ENCODE assay signal across 14 cellular contexts in the genomic region with DNA sequence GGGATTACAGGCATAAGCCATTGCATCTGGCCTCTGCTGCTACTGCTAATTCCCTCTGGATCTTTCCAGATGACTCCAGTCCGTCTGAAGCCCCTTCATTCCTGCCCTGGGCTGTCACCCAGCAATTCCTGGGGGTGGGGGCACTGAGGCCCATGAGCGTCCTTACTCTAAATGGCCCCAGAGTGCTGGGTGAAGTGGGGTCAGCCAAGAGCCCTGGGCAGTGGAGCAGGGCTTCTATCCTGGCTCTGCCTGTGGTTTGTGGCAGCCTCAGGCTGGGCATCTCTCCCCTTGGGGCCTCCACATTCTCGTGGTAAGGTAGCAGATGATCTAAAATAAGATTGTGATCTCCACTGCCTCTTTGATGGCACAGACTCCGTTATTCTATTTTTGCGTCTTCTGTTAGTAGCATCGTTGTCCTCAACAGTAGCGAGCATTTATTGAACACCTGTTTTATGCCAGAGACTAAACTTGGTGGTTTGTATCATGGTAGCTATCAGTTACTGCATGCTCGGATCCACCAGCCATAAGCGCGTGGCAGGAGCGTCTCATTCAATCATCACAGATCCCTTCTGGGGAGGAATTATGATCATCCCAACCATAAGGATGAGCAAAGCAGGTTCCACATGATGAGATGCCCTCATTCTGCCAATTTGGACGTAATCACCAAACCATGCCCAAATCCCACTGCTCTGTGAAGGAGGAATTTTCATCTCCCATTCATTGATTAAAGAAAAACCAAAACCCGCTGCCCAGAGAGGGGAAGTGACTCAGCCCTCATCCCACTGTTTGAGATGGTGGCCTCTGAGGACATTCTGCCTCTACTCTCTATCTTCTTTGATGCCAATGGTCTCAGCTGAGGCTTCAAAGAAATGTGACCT. TPM values are rescaled to one million over a fixed set of nuclear protein-coding genes. Genes with fewer than 3 reads are reported as not detected.
DNase-seq lines count a peak whose midpoint lies in the region; ATAC-seq, FAIRE-seq and TF ChIP-seq lines count a peak whose summit lies in the region.
"Had no signal": no experiment of that assay in that cellular context is flagged by ENCODE, and none has a peak within 500 bp of the region (broad histone marks: within the 10 kb centered on the region; RNA-seq: fewer than 3 reads in every experiment).

No MANE protein-coding gene starts in this region.

- no peak overlapping the region for H2BK12ac ChIP-seq in trophoblast cell (ENCODE audit: low read length)

- H3K27ac ChIP-seq in BLaER1 treated with 17β-estradiol and CSF1 and Interleukin-3, amounts not matched to agents 10 nM and 100 nM, result peak overlapping the region; percentile 60 to 90 (median 80); a peak in 21 of 22 replicates
- H3K27ac ChIP-seq in fibroblast of lung (ENCODE audit: insufficient read depth, low read length), result peak overlapping the region; percentile 83
- peak overlapping the region; percentile 88 to 92 (median 90) for H3K27ac ChIP-seq in gastrocnemius medialis
- no peak overlapping the region for H3K27ac ChIP-seq in trophoblast cell (ENCODE audit: low read depth, low read length)
- no peak overlapping the region for H3K27ac ChIP-seq in GM23248
- H3K27ac ChIP-seq in CD4-positive, alpha-beta memory T cell (ENCODE audit: low read depth, low read length), result no peak overlapping the region

- H3K4me3 ChIP-seq in BLaER1 treated with 17β-estradiol and CSF1 and Interleukin-3, amounts not matched to agents 10 nM and 100 nM, result peak overlapping the region in 5 of 10 experiments; percentile 12 to 47 (median 24); a peak in 7 of 20 replicates
- H3K4me3 ChIP-seq in fibroblast of lung (replicated peaks in 1 of 4; ENCODE audit: control extremely low read depth in 1 of 4, insufficient read depth in 1 of 4, low read depth in 3 of 4, low read length in 4 of 4), result no peak overlapping the region
- no peak overlapping the region for H3K4me3 ChIP-seq in gastrocnemius medialis
- H3K4me3 ChIP-seq in trophoblast cell (ENCODE audit: low read depth, low read length), result no peak overlapping the region
- H3K4me3 ChIP-seq in GM23248, result no peak overlapping the region
- H3K4me3 ChIP-seq in CD4-positive, alpha-beta memory T cell (ENCODE audit: low read length in 2 of 2), result no peak overlapping the region
- H3K4me3 ChIP-seq: left ventricle myocardium inferior, skin epidermis had no signal

- no peaks in the 10 kb centered on the region for H3K9me2 ChIP-seq in GM23248 (ENCODE audit: insufficient read depth)

- H3K36me3 ChIP-seq in BLaER1 treated with 17β-estradiol and CSF1 and Interleukin-3, amounts not matched to agents 10 nM and 100 nM, result no peaks in the 10 kb centered on the region
- H3K36me3 ChIP-seq in fibroblast of lung (ENCODE audit: control insufficient read depth, insufficient read depth, low read length) (no peaks in the 10 kb centered on the region), gastrocnemius medialis (no peaks in the 10 kb centered on the region), trophoblast cell (ENCODE audit: control insufficient read depth in 1 of 2, insufficient read depth in 2 of 2, low read length in 2 of 2) (no peaks in the 10 kb centered on the region), GM23248 (ENCODE audit: low read depth) (no peaks in the 10 kb centered on the region)
- no peaks in the 10 kb centered on the region for H3K36me3 ChIP-seq in CD4-positive, alpha-beta memory T cell (ENCODE audit: insufficient read depth, low read length)
- H3K36me3 ChIP-seq: left ventricle myocardium inferior had no signal

- CTCF ChIA-PET in CD4-positive, alpha-beta memory T cell (lab: Charles Lee; ENCODE audit: partially characterized antibody), result interaction anchor here (1.1 to 2.9 kb wide), 3 partner anchors 9 to 67 kb away, joined by 3 to 9 read pairs (median 3); no protein-coding TSS in a partner anchor

- no peak overlapping the region for H3K27ac Mint-ChIP-seq in CD4-positive, alpha-beta memory T cell
- H3K27ac Mint-ChIP-seq: activated B cell treated with CpG ODN at 0.5 μM for 24 hours; activated naive CD4-positive, alpha-beta T cell treated with anti-CD3 and anti-CD28 coated beads, Interleukin-2, amount 50 U/mL, for 24 hours had no signal

- no peak overlapping the region for H3K14ac ChIP-seq in trophoblast cell (ENCODE audit: low read length)

- DNase-seq in RCC 7860 (ENCODE audit: low spot score) (peak; percentile 50), fibroblast of lung (ENCODE audit: low read depth in 2 of 2) (no peak), gastrocnemius medialis (peak; percentile 60 to 69), GM19238 (ENCODE audit: insufficient read length, low spot score) (no peak), trophoblast cell (no peak), GM23248 (no peak)
- no peak for DNase-seq in CD4-positive, alpha-beta memory T cell
- DNase-seq: activated B cell treated with CpG ODN at 0.5 μM for 24 hours, DMS153, left ventricle myocardium inferior, substantia nigra had no signal

- H3K79me1 ChIP-seq in trophoblast cell (ENCODE audit: low read length), result peaks cover 2% of the 10 kb centered on the region

- no peaks in the 10 kb centered on the region for H4K20me1 ChIP-seq in BLaER1 treated with 17β-estradiol and CSF1 and Interleukin-3, amounts not matched to agents 10 nM and 100 nM
- no peaks in the 10 kb centered on the region for H4K20me1 ChIP-seq in fibroblast of lung (ENCODE audit: control insufficient read depth, extremely low read depth, insufficient read depth, low read length)
- no peaks in the 10 kb centered on the region for H4K20me1 ChIP-seq in GM23248 (ENCODE audit: insufficient read depth)

- H2BK120ac ChIP-seq in trophoblast cell (ENCODE audit: insufficient read depth, low read length, poor library complexity), result no peak overlapping the region

- H4K12ac ChIP-seq in trophoblast cell (ENCODE audit: low read depth, low read length), result no peak overlapping the region

- H3K27me3 Mint-ChIP-seq in CD4-positive, alpha-beta memory T cell, result no peaks in the 10 kb centered on the region
- H3K27me3 Mint-ChIP-seq: activated B cell treated with CpG ODN at 0.5 μM for 24 hours; activated naive CD4-positive, alpha-beta T cell treated with anti-CD3 and anti-CD28 coated beads, Interleukin-2, amount 50 U/mL, for 24 hours had no signal

- H3K79me2 ChIP-seq in fibroblast of lung (ENCODE audit: control insufficient read depth, insufficient read depth, low read length) (no peaks in the 10 kb centered on the region), trophoblast cell (ENCODE audit: control insufficient read depth, insufficient read depth, low read length, poor library complexity) (no peaks in the 10 kb centered on the region), GM23248 (ENCODE audit: insufficient read depth) (peaks cover 8% of the 10 kb centered on the region; the same call in 1 of the 2 replicates)

- ATAC-seq in gastrocnemius medialis, result peak; percentile 44 to 58

- TF ChIP-seq CTCF in fibroblast of lung (conservative IDR thresholded peaks at IDR 0.05 in 1 of 2, IDR thresholded peaks at IDR 0.05 in 1 of 2; ENCODE audit: low read depth in 1 of 2, low read length in 2 of 2) (no peak), gastrocnemius medialis (IDR thresholded peaks at IDR 0.05 in 4 of 5, conservative IDR thresholded peaks at IDR 0.05 in 1 of 5) (no peak)

- no peaks in the 10 kb centered on the region for H3K27me3 ChIP-seq in BLaER1 treated with 17β-estradiol and CSF1 and Interleukin-3, amounts not matched to agents 10 nM and 100 nM
- H3K27me3 ChIP-seq in fibroblast of lung (ENCODE audit: control insufficient read depth, insufficient read depth, low read length) (no peaks in the 10 kb centered on the region), gastrocnemius medialis (no peaks in the 10 kb centered on the region), trophoblast cell (ENCODE audit: insufficient read depth, low read length) (no peaks in the 10 kb centered on the region), GM23248 (replicated peaks; ENCODE audit: insufficient read depth) (no peaks in the 10 kb centered on the region)
- H3K27me3 ChIP-seq in CD4-positive, alpha-beta memory T cell (ENCODE audit: insufficient read depth, low read length), result no peaks in the 10 kb centered on the region

- H2AFZ ChIP-seq in fibroblast of lung (ENCODE audit: low read length) (no peak overlapping the region), trophoblast cell (ENCODE audit: insufficient read depth, low read length, poor library complexity) (no peak overlapping the region), GM23248 (no peak overlapping the region)

- no CpG with 5 or more reads among the region's 13 CpGs for WGBS in trophoblast cell (ENCODE audit: extremely low coverage, insufficient coverage, insufficient read length)
- WGBS in GM23248 (ENCODE audit: low coverage in 1 of 2, low lambda C conversion rate in 2 of 2, missing lambda C conversion rate in 2 of 2), 2 experiments, result 90% methylated on average over 13 of the region's 13 CpGs

- H3K18ac ChIP-seq in trophoblast cell (ENCODE audit: low read length), result no peak overlapping the region

- peak overlapping the region in 10 of 11 experiments; percentile 9 to 69 (median 58); a peak in 18 of 22 replicates for H3K9ac ChIP-seq in BLaER1 treated with 17β-estradiol and CSF1 and Interleukin-3, amounts not matched to agents 10 nM and 100 nM
- H3K9ac ChIP-seq in fibroblast of lung (ENCODE audit: insufficient read depth, low read length) (no peak overlapping the region), trophoblast cell (ENCODE audit: low read length) (no peak overlapping the region), GM23248 (no peak overlapping the region)

- peak overlapping the region; percentile 75 to 97 (median 89) for H3K4me2 ChIP-seq in BLaER1 treated with 17β-estradiol and CSF1 and Interleukin-3, amounts not matched to agents 10 nM and 100 nM
- no peak overlapping the region for H3K4me2 ChIP-seq in fibroblast of lung (ENCODE audit: extremely low read depth, insufficient read depth, low read length)
- H3K4me2 ChIP-seq in trophoblast cell (ENCODE audit: low read length), result no peak overlapping the region
- H3K4me2 ChIP-seq in GM23248 (ENCODE audit: unreplicated experiment), result no peak overlapping the region

- no peak overlapping the region for H4K8ac ChIP-seq in trophoblast cell (ENCODE audit: low read depth, low read length)

- POLR2A ChIA-PET in CD4-positive, alpha-beta memory T cell (lab: Charles Lee; ENCODE audit: partially characterized antibody), result no interaction called here

- TF ChIP-seq POLR2A in gastrocnemius medialis (IDR thresholded peaks at IDR 0.05), result peak in 1 of 2 donors; percentile 36

- intact Hi-C loops in gastrocnemius medialis (cut with DNase I; ENCODE audit: low total_unique reads), result no loop called here
- intact Hi-C loops in CD4-positive, alpha-beta memory T cell (cut with micrococcal nuclease), result no loop called here

- H3F3A ChIP-seq in GM23248 (ENCODE audit: insufficient read depth), result peaks cover 39% of the 10 kb centered on the region

- H3K23ac ChIP-seq in trophoblast cell (ENCODE audit: low read length), result no peak overlapping the region

- no peaks in the 10 kb centered on the region for H3K9me3 Mint-ChIP-seq in CD4-positive, alpha-beta memory T cell
- H3K9me3 Mint-ChIP-seq: activated B cell treated with CpG ODN at 0.5 μM for 24 hours; activated naive CD4-positive, alpha-beta T cell treated with anti-CD3 and anti-CD28 coated beads, Interleukin-2, amount 50 U/mL, for 24 hours had no signal

- no peak overlapping the region for H3K4ac ChIP-seq in trophoblast cell (ENCODE audit: low read depth, low read length)

- in situ Hi-C loops in gastrocnemius medialis (cut with MboI; ENCODE audit: low sequenced_read_pairs in 4 of 4), result loop anchor here in 1 of 4 donors (10.0 kb wide), 1 partner anchor 72 kb away; no protein-coding TSS in a partner anchor
- in situ Hi-C loops in GM23248 (cut with MboI), result no loop called here

- H3K4me3 Mint-ChIP-seq in CD4-positive, alpha-beta memory T cell, result no peak overlapping the region
- H3K4me3 Mint-ChIP-seq: activated B cell treated with CpG ODN at 0.5 μM for 24 hours; activated naive CD4-positive, alpha-beta T cell treated with anti-CD3 and anti-CD28 coated beads, Interleukin-2, amount 50 U/mL, for 24 hours had no signal

- H3K36me3 Mint-ChIP-seq in CD4-positive, alpha-beta memory T cell, result no peaks in the 10 kb centered on the region
- H3K36me3 Mint-ChIP-seq: activated naive CD4-positive, alpha-beta T cell treated with anti-CD3 and anti-CD28 coated beads, Interleukin-2, amount 50 U/mL, for 24 hours had no signal

- FAIRE-seq in RCC 7860 (lab: Jason Lieb, UNC), result no peak

- H4K91ac ChIP-seq in trophoblast cell (ENCODE audit: low read depth, low read length), result no peak overlapping the region

- H2BK5ac ChIP-seq in trophoblast cell (ENCODE audit: low read depth, low read length, poor library complexity), result no peak overlapping the region

- H3K9me3 ChIP-seq in BLaER1 treated with 17β-estradiol and CSF1 and Interleukin-3, amounts not matched to agents 10 nM and 100 nM (replicated peaks in 1 of 11), result peaks cover 0 to 7% (median 0%) of the 10 kb centered on the region in 11 experiments; a peak in 1 of 22 replicates
- no peaks in the 10 kb centered on the region for H3K9me3 ChIP-seq in fibroblast of lung (ENCODE audit: control insufficient read depth, insufficient read depth, low read depth, low read length)
- H3K9me3 ChIP-seq in gastrocnemius medialis, result no peaks in the 10 kb centered on the region
- no peaks in the 10 kb centered on the region for H3K9me3 ChIP-seq in trophoblast cell (ENCODE audit: insufficient read depth, low read depth, low read length)
- H3K9me3 ChIP-seq in GM23248 (ENCODE audit: low read depth), result no peaks in the 10 kb centered on the region
- H3K9me3 ChIP-seq in CD4-positive, alpha-beta memory T cell (ENCODE audit: control insufficient read depth in 1 of 2, low read length in 2 of 2), result no peaks in the 10 kb centered on the region
- H3K9me3 ChIP-seq: left ventricle myocardium inferior had no signal

- peaks cover 0 to 4% (median 3%) of the 10 kb centered on the region in 4 donors for H3K4me1 Mint-ChIP-seq in CD4-positive, alpha-beta memory T cell
- H3K4me1 Mint-ChIP-seq: activated naive CD4-positive, alpha-beta T cell treated with anti-CD3 and anti-CD28 coated beads, Interleukin-2, amount 50 U/mL, for 24 hours had no signal

- peaks cover 99 to 100% (median 100%) of the 10 kb centered on the region in 10 experiments for H3K4me1 ChIP-seq in BLaER1 treated with 17β-estradiol and CSF1 and Interleukin-3, amounts not matched to agents 10 nM and 100 nM
- H3K4me1 ChIP-seq in fibroblast of lung (ENCODE audit: control insufficient read depth, extremely low read depth, insufficient read depth, low read length) (peaks cover 43% of the 10 kb centered on the region), gastrocnemius medialis (peaks cover 73 to 75% of the 10 kb centered on the region in 2 donors), trophoblast cell (ENCODE audit: control insufficient read depth in 1 of 2, insufficient read depth in 2 of 2, low read length in 2 of 2) (peaks cover 10 to 18% of the 10 kb centered on the region in 2 experiments), GM23248 (ENCODE audit: insufficient read depth) (peaks cover 53% of the 10 kb centered on the region)
- H3K4me1 ChIP-seq in CD4-positive, alpha-beta memory T cell (ENCODE audit: insufficient read depth, low read length), result no peaks in the 10 kb centered on the region

- no peak overlapping the region for H2AK5ac ChIP-seq in trophoblast cell (ENCODE audit: low read length)

RNA-seq across cellular contexts. Expression of a gene that starts 21.9 kb away (rescaled TPM):
- total RNA-seq in fibroblast of lung, result 56.5 and 148 TPM in 2 replicates
- polyA plus RNA-seq in fibroblast of lung, result 121 and 291 TPM in 2 replicates
- polyA plus RNA-seq in fibroblast of lung (2012), result 89.4 and 192 TPM in 2 replicates
- polyA minus RNA-seq in fibroblast of lung (ENCODE audit: low replicate concordance), result 200 and 307 TPM in 2 replicates
- total RNA-seq in gastrocnemius medialis, result 1,000 to 10,000 TPM in 1 of 4 donors, 100 to 1,000 TPM in 3; 345 to 1,004 (median 793) TPM
- polyA plus RNA-seq in trophoblast cell (2013), result 12.0 and 12.4 TPM in 2 replicates
- 443 and 459 TPM in 2 replicates for total RNA-seq in GM23248 (2014; rRNA removed; shearing (Covaris generic))
- polyA plus RNA-seq in GM23248 (2016; fragmentation: Nextera tagmentation; extraction: Ambion mirVana), result 264 and 269 TPM in 2 replicates
- 10 to 100 TPM; 18.0 to 18.8 TPM for total RNA-seq in CD4-positive, alpha-beta memory T cell
- polyA plus RNA-seq in CD4-positive, alpha-beta memory T cell, result 100 to 1,000 TPM; 297 to 879 TPM

RNA-seq across cellular contexts. Expression of a gene that starts 41.1 kb away (rescaled TPM):
- total RNA-seq in fibroblast of lung (70.9 and 113 TPM in 2 replicates), gastrocnemius medialis (100 to 1,000 TPM in 1 of 4 donors, 10 to 100 TPM in 3; 54.4 to 108 (median 88.0) TPM)
- polyA plus RNA-seq in fibroblast of lung (168 and 171 TPM in 2 replicates), GM23248 (2016; fragmentation: Nextera tagmentation; extraction: Ambion mirVana) (66.4 and 75.8 TPM in 2 replicates)
- 173 and 195 TPM in 2 replicates for polyA plus RNA-seq in fibroblast of lung (2012)
- polyA minus RNA-seq in fibroblast of lung (ENCODE audit: low replicate concordance), result 269 and 362 TPM in 2 replicates
- polyA plus RNA-seq in trophoblast cell (2013), result 53.9 and 54.4 TPM in 2 replicates
- 233 and 235 TPM in 2 replicates for total RNA-seq in GM23248 (2014; rRNA removed; shearing (Covaris generic))
- 10 to 100 TPM; 45.8 to 51.0 TPM for total RNA-seq in CD4-positive, alpha-beta memory T cell
- 10 to 100 TPM; 10.6 to 18.8 TPM for polyA plus RNA-seq in CD4-positive, alpha-beta memory T cell

Comparison
In these comparisons a context has a peak if more than half of its experiments do, and no peak if none do; other contexts are left out.
1. H3K27ac ChIP-seq: peak in BLaER1 treated with 17β-estradiol and CSF1 and Interleukin-3, amounts not matched to agents 10 nM and 100 nM (11 of 11), fibroblast of lung (single experiment) and gastrocnemius medialis (4 of 4); none in trophoblast cell (single experiment), GM23248 (single experiment) and CD4-positive, alpha-beta memory T cell (single experiment).
2. H3K4me2 ChIP-seq: peak in BLaER1 treated with 17β-estradiol and CSF1 and Interleukin-3, amounts not matched to agents 10 nM and 100 nM (11 of 11); none in fibroblast of lung (single experiment), trophoblast cell (single experiment) and GM23248 (single experiment).
3. H3K9ac ChIP-seq: peak in BLaER1 treated with 17β-estradiol and CSF1 and Interleukin-3, amounts not matched to agents 10 nM and 100 nM (10 of 11); none in fibroblast of lung (single experiment), trophoblast cell (single experiment) and GM23248 (single experiment).
4. DNase-seq: peak in RCC 7860 (single experiment) and gastrocnemius medialis (2 of 2); none in fibroblast of lung (0 of 2), GM19238 (single experiment), trophoblast cell (0 of 2), GM23248 (single experiment) and CD4-positive, alpha-beta memory T cell (0 of 5).